In the genomic region with DNA sequence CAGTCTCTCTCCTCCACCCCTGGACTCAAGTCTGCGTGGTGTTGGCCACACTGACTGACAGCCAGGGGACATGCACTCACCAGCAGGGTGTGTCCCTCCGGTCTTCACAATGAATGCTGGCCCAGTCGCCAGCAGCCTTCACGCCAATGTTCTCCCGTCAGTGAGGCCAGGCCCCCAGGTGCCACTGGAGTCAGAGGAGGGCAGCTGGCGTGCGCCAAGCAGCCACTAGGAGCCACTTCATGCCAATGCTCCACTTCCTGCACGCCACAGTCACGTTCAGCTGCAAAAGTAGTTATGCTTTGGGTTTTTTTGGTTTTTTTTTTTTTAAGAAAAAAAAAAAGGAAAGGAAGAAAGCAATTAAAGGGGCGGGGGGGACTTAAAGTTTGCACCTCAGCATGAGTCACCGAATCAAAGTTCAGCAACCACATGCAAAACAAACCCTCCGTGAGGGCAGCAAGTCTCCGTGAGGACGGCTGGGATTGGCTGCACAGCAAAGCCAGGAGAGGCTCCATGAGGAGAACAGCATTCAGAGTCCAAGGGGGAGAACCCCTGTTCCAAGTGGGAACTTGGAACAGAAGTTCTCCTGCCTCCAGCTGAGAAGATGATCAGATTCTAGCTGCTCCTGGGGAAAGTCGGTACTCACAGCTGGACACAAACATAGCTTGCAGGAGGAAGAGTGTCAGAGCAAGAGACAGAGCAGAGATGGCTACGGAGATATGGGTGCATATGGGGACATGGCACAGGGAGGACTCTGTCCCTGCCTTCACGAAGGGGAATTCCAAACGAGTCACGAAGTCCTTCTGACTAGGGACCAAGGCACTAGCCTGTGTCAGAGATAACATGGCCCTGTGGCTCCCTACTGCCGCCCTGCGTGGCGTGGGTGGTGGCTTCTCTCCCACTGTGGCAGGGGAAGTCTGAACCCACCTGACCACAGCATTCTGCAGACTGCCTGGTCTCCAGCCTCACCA, we compare ENCODE assay signal across 1 cellular context.
TF ChIP-seq lines count a peak whose summit lies in the region.

Gene ZC3H12D (minus strand): TSS at position 282 of the 968 bp plus-strand sequence. CDS start 10,471 bp downstream, outside the sequence.

TF ChIP-seq in GM12878, 131 proteins besides CTCF, POLR2A, EP300 and RAD21 (continued from another document and continues in another):
- TF ChIP-seq, protein P1, sequence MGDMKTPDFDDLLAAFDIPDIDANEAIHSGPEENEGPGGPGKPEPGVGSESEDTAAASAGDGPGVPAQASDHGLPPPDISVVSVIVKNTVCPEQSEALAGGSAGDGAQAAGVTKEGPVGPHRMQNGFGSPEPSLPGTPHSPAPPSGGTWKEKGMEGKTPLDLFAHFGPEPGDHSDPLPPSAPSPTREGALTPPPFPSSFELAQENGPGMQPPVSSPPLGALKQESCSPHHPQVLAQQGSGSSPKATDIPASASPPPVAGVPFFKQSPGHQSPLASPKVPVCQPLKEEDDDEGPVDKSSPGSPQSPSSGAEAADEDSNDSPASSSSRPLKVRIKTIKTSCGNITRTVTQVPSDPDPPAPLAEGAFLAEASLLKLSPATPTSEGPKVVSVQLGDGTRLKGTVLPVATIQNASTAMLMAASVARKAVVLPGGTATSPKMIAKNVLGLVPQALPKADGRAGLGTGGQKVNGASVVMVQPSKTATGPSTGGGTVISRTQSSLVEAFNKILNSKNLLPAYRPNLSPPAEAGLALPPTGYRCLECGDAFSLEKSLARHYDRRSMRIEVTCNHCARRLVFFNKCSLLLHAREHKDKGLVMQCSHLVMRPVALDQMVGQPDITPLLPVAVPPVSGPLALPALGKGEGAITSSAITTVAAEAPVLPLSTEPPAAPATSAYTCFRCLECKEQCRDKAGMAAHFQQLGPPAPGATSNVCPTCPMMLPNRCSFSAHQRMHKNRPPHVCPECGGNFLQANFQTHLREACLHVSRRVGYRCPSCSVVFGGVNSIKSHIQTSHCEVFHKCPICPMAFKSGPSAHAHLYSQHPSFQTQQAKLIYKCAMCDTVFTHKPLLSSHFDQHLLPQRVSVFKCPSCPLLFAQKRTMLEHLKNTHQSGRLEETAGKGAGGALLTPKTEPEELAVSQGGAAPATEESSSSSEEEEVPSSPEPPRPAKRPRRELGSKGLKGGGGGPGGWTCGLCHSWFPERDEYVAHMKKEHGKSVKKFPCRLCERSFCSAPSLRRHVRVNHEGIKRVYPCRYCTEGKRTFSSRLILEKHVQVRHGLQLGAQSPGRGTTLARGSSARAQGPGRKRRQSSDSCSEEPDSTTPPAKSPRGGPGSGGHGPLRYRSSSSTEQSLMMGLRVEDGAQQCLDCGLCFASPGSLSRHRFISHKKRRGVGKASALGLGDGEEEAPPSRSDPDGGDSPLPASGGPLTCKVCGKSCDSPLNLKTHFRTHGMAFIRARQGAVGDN (IDR thresholded peaks at IDR 0.05) = peak; percentile 55
- TF ChIP-seq EZH2 (IDR thresholded peaks at IDR 0.05; ENCODE audit: borderline replicate concordance, control insufficient read depth, low read depth, low read length) = no peak
- TF ChIP-seq, protein P2, sequence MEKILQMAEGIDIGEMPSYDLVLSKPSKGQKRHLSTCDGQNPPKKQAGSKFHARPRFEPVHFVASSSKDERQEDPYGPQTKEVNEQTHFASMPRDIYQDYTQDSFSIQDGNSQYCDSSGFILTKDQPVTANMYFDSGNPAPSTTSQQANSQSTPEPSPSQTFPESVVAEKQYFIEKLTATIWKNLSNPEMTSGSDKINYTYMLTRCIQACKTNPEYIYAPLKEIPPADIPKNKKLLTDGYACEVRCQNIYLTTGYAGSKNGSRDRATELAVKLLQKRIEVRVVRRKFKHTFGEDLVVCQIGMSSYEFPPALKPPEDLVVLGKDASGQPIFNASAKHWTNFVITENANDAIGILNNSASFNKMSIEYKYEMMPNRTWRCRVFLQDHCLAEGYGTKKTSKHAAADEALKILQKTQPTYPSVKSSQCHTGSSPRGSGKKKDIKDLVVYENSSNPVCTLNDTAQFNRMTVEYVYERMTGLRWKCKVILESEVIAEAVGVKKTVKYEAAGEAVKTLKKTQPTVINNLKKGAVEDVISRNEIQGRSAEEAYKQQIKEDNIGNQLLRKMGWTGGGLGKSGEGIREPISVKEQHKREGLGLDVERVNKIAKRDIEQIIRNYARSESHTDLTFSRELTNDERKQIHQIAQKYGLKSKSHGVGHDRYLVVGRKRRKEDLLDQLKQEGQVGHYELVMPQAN (conservative IDR thresholded peaks at IDR 0.05) = peak; percentile 87
- peak; percentile 69 for TF ChIP-seq EED (IDR thresholded peaks at IDR 0.05; ENCODE audit: low read depth)
- no peak for TF ChIP-seq PML (IDR thresholded peaks at IDR 0.05; ENCODE audit: low read length)
- no peak; the same call in 1 of the 2 replicates for TF ChIP-seq ZNF207 (IDR thresholded peaks at IDR 0.05; ENCODE audit: borderline replicate concordance)
- TF ChIP-seq CBFB (IDR thresholded peaks at IDR 0.05; ENCODE audit: low read depth) = peak; percentile 35; the same call in 1 of the 2 replicates
- no peak for TF ChIP-seq MYC (IDR thresholded peaks at IDR 0.05; ENCODE audit: insufficient read depth, insufficient read length, insufficient replicate concordance, low read length, severe bottlenecking)
- TF ChIP-seq, protein P3, sequence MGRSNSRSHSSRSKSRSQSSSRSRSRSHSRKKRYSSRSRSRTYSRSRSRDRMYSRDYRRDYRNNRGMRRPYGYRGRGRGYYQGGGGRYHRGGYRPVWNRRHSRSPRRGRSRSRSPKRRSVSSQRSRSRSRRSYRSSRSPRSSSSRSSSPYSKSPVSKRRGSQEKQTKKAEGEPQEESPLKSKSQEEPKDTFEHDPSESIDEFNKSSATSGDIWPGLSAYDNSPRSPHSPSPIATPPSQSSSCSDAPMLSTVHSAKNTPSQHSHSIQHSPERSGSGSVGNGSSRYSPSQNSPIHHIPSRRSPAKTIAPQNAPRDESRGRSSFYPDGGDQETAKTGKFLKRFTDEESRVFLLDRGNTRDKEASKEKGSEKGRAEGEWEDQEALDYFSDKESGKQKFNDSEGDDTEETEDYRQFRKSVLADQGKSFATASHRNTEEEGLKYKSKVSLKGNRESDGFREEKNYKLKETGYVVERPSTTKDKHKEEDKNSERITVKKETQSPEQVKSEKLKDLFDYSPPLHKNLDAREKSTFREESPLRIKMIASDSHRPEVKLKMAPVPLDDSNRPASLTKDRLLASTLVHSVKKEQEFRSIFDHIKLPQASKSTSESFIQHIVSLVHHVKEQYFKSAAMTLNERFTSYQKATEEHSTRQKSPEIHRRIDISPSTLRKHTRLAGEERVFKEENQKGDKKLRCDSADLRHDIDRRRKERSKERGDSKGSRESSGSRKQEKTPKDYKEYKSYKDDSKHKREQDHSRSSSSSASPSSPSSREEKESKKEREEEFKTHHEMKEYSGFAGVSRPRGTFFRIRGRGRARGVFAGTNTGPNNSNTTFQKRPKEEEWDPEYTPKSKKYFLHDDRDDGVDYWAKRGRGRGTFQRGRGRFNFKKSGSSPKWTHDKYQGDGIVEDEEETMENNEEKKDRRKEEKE (IDR thresholded peaks at IDR 0.05) = no peak
- TF ChIP-seq SMC3 (IDR thresholded peaks at IDR 0.05; ENCODE audit: borderline replicate concordance, low read length) = peak; percentile 19; the same call in 1 of the 2 replicates
- peak; percentile 17 for TF ChIP-seq BCL11A (IDR thresholded peaks at IDR 0.05; ENCODE audit: low read depth, low read length)
- TF ChIP-seq NR2F1 (conservative IDR thresholded peaks at IDR 0.05) = peak; percentile 64
- no peak for TF ChIP-seq NRF1 (conservative IDR thresholded peaks at IDR 0.05; ENCODE audit: low read depth, low read length)
- TF ChIP-seq ETV6 (conservative IDR thresholded peaks at IDR 0.05 in 1 of 2, IDR thresholded peaks at IDR 0.05 in 1 of 2; ENCODE audit: borderline replicate concordance in 1 of 2, low read depth in 1 of 2) = peak in 1 of 2 experiments; percentile 46; a peak in 1 of 4 replicates
- TF ChIP-seq POLR2AphosphoS5 (IDR thresholded peaks at IDR 0.05; ENCODE audit: low read length) = peak; percentile 61
- no peak for TF ChIP-seq ZZZ3 (IDR thresholded peaks at IDR 0.05; ENCODE audit: control insufficient read depth, insufficient read length, low read depth)
- TF ChIP-seq, protein P4, sequence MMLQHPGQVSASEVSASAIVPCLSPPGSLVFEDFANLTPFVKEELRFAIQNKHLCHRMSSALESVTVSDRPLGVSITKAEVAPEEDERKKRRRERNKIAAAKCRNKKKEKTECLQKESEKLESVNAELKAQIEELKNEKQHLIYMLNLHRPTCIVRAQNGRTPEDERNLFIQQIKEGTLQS (IDR thresholded peaks at IDR 0.05; ENCODE audit: borderline replicate concordance, extremely low read depth, low read depth, low read length) = no peak
- peak; percentile 72 for TF ChIP-seq ATF7 (IDR thresholded peaks at IDR 0.05; ENCODE audit: low read depth)
- TF ChIP-seq SPI1 (IDR thresholded peaks at IDR 0.05; ENCODE audit: borderline replicate concordance, insufficient read depth, low read depth, low read length) = peak; percentile 29; the same call in 1 of the 2 replicates
- TF ChIP-seq KAT2A (conservative IDR thresholded peaks at IDR 0.05; ENCODE audit: control insufficient read depth, low read depth, low read length) = no peak
- TF ChIP-seq, protein P5, sequence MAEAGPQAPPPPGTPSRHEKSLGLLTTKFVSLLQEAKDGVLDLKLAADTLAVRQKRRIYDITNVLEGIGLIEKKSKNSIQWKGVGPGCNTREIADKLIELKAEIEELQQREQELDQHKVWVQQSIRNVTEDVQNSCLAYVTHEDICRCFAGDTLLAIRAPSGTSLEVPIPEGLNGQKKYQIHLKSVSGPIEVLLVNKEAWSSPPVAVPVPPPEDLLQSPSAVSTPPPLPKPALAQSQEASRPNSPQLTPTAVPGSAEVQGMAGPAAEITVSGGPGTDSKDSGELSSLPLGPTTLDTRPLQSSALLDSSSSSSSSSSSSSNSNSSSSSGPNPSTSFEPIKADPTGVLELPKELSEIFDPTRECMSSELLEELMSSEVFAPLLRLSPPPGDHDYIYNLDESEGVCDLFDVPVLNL (IDR thresholded peaks at IDR 0.05; ENCODE audit: low read depth, low read length) = no peak
- peak in 1 of 2 experiments; percentile 48; a peak in 1 of 4 replicates for TF ChIP-seq SRF (IDR thresholded peaks at IDR 0.05; ENCODE audit: low read depth in 2 of 2, low read length in 2 of 2)
- TF ChIP-seq BACH1 (IDR thresholded peaks at IDR 0.05; ENCODE audit: borderline replicate concordance) = peak; percentile 88
- TF ChIP-seq GATAD2B (conservative IDR thresholded peaks at IDR 0.05; ENCODE audit: low read depth) = peak; percentile 93
- TF ChIP-seq MEF2A (IDR thresholded peaks at IDR 0.05; ENCODE audit: insufficient read depth, low read depth, low read length) = peak; percentile 60
- TF ChIP-seq WRNIP1 (IDR thresholded peaks at IDR 0.05; ENCODE audit: borderline replicate concordance, low read depth, low read length) = peak; percentile 19; the same call in 1 of the 2 replicates
- TF ChIP-seq NFIC (IDR thresholded peaks at IDR 0.05; ENCODE audit: low read depth, low read length) = peak; percentile 82; the same call in 1 of the 2 replicates
- TF ChIP-seq IRF4 (IDR thresholded peaks at IDR 0.05; ENCODE audit: low read depth, low read length) = peak; percentile 47; the same call in 1 of the 2 replicates
- TF ChIP-seq IKZF2 (IDR thresholded peaks at IDR 0.05) = peak; percentile 76 to 91
- TF ChIP-seq, protein P6, sequence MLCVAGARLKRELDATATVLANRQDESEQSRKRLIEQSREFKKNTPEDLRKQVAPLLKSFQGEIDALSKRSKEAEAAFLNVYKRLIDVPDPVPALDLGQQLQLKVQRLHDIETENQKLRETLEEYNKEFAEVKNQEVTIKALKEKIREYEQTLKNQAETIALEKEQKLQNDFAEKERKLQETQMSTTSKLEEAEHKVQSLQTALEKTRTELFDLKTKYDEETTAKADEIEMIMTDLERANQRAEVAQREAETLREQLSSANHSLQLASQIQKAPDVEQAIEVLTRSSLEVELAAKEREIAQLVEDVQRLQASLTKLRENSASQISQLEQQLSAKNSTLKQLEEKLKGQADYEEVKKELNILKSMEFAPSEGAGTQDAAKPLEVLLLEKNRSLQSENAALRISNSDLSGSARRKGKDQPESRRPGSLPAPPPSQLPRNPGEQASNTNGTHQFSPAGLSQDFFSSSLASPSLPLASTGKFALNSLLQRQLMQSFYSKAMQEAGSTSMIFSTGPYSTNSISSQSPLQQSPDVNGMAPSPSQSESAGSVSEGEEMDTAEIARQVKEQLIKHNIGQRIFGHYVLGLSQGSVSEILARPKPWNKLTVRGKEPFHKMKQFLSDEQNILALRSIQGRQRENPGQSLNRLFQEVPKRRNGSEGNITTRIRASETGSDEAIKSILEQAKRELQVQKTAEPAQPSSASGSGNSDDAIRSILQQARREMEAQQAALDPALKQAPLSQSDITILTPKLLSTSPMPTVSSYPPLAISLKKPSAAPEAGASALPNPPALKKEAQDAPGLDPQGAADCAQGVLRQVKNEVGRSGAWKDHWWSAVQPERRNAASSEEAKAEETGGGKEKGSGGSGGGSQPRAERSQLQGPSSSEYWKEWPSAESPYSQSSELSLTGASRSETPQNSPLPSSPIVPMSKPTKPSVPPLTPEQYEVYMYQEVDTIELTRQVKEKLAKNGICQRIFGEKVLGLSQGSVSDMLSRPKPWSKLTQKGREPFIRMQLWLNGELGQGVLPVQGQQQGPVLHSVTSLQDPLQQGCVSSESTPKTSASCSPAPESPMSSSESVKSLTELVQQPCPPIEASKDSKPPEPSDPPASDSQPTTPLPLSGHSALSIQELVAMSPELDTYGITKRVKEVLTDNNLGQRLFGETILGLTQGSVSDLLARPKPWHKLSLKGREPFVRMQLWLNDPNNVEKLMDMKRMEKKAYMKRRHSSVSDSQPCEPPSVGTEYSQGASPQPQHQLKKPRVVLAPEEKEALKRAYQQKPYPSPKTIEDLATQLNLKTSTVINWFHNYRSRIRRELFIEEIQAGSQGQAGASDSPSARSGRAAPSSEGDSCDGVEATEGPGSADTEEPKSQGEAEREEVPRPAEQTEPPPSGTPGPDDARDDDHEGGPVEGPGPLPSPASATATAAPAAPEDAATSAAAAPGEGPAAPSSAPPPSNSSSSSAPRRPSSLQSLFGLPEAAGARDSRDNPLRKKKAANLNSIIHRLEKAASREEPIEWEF (IDR thresholded peaks at IDR 0.05; ENCODE audit: insufficient replicate concordance, low read depth, low read length) = no peak
- no peak for TF ChIP-seq SUPT20H (IDR thresholded peaks at IDR 0.05; ENCODE audit: borderline replicate concordance, control insufficient read depth, low read depth, low read length)
- no peak; the same call in none of the 2 replicates for TF ChIP-seq SIN3A (IDR thresholded peaks at IDR 0.05; ENCODE audit: low read depth, low read length)
- peak; percentile 72 for TF ChIP-seq SMARCA5 (IDR thresholded peaks at IDR 0.05)
- TF ChIP-seq, protein P7, sequence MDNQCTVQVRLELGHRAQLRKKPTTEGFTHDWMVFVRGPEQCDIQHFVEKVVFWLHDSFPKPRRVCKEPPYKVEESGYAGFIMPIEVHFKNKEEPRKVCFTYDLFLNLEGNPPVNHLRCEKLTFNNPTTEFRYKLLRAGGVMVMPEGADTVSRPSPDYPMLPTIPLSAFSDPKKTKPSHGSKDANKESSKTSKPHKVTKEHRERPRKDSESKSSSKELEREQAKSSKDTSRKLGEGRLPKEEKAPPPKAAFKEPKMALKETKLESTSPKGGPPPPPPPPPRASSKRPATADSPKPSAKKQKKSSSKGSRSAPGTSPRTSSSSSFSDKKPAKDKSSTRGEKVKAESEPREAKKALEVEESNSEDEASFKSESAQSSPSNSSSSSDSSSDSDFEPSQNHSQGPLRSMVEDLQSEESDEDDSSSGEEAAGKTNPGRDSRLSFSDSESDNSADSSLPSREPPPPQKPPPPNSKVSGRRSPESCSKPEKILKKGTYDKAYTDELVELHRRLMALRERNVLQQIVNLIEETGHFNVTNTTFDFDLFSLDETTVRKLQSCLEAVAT (IDR thresholded peaks at IDR 0.05) = peak; percentile 72
- no peak for TF ChIP-seq SMAD5 (IDR thresholded peaks at IDR 0.05; ENCODE audit: low read depth)
- TF ChIP-seq RELA (IDR thresholded peaks at IDR 0.05; ENCODE audit: borderline replicate concordance, partially characterized antibody) = peak; percentile 79
- peak; percentile 50; the same call in 1 of the 2 replicates for TF ChIP-seq RCOR1 (conservative IDR thresholded peaks at IDR 0.05; ENCODE audit: low read depth, low read length)
- TF ChIP-seq HDAC2 (IDR thresholded peaks at IDR 0.05) = no peak
- TF ChIP-seq SP1 (IDR thresholded peaks at IDR 0.05; ENCODE audit: low read depth, low read length) = peak; percentile 41
